ENCODE assay signal across 32 cellular contexts in the genomic region with DNA sequence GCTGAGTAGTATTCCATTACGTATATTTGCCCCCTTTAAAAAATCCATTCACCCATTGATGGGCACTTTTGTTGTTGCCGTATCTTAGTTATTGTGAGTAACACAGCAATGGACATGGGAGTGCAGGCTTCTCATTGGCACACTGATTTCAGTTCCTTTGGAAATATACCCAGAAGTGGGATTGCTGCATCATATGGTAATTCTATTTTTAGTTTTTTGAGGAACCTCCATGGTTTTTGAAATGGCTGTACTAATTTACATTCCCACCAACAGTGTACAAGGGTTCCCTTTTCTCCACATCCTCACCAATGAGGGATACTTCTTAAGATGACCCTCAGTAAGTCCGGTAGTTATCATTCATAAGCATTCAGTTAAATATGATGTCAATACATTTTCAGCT.
"Had no signal": no experiment of that assay in that cellular context is flagged by ENCODE, and none has a peak within 500 bp of the region (broad histone marks: within the 10 kb centered on the region; RNA-seq: fewer than 3 reads in every experiment).

No MANE protein-coding gene starts in this region.

- H3K27me3 ChIP-seq: adrenal gland, body of pancreas, colonic mucosa, dorsolateral prefrontal cortex, esophagus muscularis mucosa, foreskin keratinocyte, gastrocnemius medialis, heart right ventricle had no signal

- H3K4me1 ChIP-seq: colonic mucosa, foreskin keratinocyte had no signal

- H3K27ac Mint-ChIP-seq: activated B cell treated with CpG ODN at 0.5 μM for 24 hours; activated CD8-positive, alpha-beta T cell treated with anti-CD3 and anti-CD28 coated beads for 36 hours; activated naive CD8-positive, alpha-beta T cell; activated naive CD8-positive, alpha-beta T cell treated with anti-CD3 and anti-CD28 coated beads, Interleukin-2, amount 50 U/mL, for 24 hours; activated T-helper 17 cell treated with anti-CD3 and anti-CD28 coated beads, Interleukin-2, amount 50 U/mL, for 72 hours; endodermal cell had no signal

- H3K9me3 ChIP-seq: adrenal gland, body of pancreas, colonic mucosa, esophagus muscularis mucosa, gastrocnemius medialis, heart right ventricle had no signal

- H3K27ac ChIP-seq: adrenal gland, body of pancreas, cardiac muscle cell, colonic mucosa, dorsolateral prefrontal cortex, esophagus muscularis mucosa, foreskin keratinocyte, gastrocnemius medialis, heart right ventricle, WERI-Rb-1 had no signal

- DNase-seq: activated B cell treated with CpG ODN at 0.5 μM for 24 hours; activated CD4-positive, alpha-beta T cell treated with anti-CD3 and anti-CD28 coated beads for 48 hours; activated CD4-positive, alpha-beta T cell treated with anti-CD3 and anti-CD28 coated beads, Interleukin-2, amount 50 U/mL, for 1 hour; activated CD4-positive, alpha-beta T cell treated with anti-CD3 and anti-CD28 coated beads, Interleukin-2, amount 50 U/mL, for 48 hours; activated CD8-positive, alpha-beta memory T cell treated with anti-CD3 and anti-CD28 coated beads for 24 hours; activated CD8-positive, alpha-beta T cell treated with anti-CD3 and anti-CD28 coated beads for 36 hours; activated effector memory CD4-positive, alpha-beta T cell treated with Interleukin-2 at 50 U/mL for 16 hours; activated gamma-delta T cell treated with Interleukin-2 at 50 U/mL for 16 hours; activated naive CD4-positive, alpha-beta T cell treated with anti-CD3 and anti-CD28 coated beads, Interleukin-2, amount 50 U/mL, for 16 hours; activated naive CD4-positive, alpha-beta T cell treated with Interleukin-2 at 50 U/mL for 16 hours; activated naive CD8-positive, alpha-beta T cell treated with anti-CD3 and anti-CD28 coated beads, Interleukin-2, amount 50 U/mL, for 24 hours; activated T-cell treated with anti-CD3 and anti-CD28 coated beads, Interleukin-2, amount 50 U/mL, for 4 hours; adrenal gland; amygdala; aorta; body of pancreas; central memory CD4-positive, alpha-beta T cell; cerebellar nuclear complex; colonic mucosa; dorsolateral prefrontal cortex; effector memory CD4-positive, alpha-beta T cell; endodermal cell; foreskin keratinocyte; gastrocnemius medialis; heart right ventricle; T-helper 2 cell; WERI-Rb-1 had no signal

- H3K27me3 Mint-ChIP-seq: activated B cell treated with CpG ODN at 0.5 μM for 24 hours; activated CD8-positive, alpha-beta T cell treated with anti-CD3 and anti-CD28 coated beads for 36 hours; activated naive CD8-positive, alpha-beta T cell; activated naive CD8-positive, alpha-beta T cell treated with anti-CD3 and anti-CD28 coated beads, Interleukin-2, amount 50 U/mL, for 24 hours; activated T-helper 17 cell treated with anti-CD3 and anti-CD28 coated beads, Interleukin-2, amount 50 U/mL, for 72 hours had no signal

- H3K36me3 ChIP-seq: adrenal gland, cardiac muscle cell, colonic mucosa, esophagus muscularis mucosa, gastrocnemius medialis, heart right ventricle, WERI-Rb-1 had no signal

- H3K4me3 Mint-ChIP-seq: activated B cell treated with CpG ODN at 0.5 μM for 24 hours; activated CD8-positive, alpha-beta T cell treated with anti-CD3 and anti-CD28 coated beads for 36 hours; activated naive CD8-positive, alpha-beta T cell; activated naive CD8-positive, alpha-beta T cell treated with anti-CD3 and anti-CD28 coated beads, Interleukin-2, amount 50 U/mL, for 24 hours; activated T-cell treated with anti-CD3 and anti-CD28 coated beads, Interleukin-2, amount 50 U/mL, for 4 hours; activated T-helper 17 cell treated with anti-CD3 and anti-CD28 coated beads, Interleukin-2, amount 50 U/mL, for 72 hours; endodermal cell had no signal

- H3K9me3 Mint-ChIP-seq: activated B cell treated with CpG ODN at 0.5 μM for 24 hours; activated CD8-positive, alpha-beta T cell treated with anti-CD3 and anti-CD28 coated beads for 36 hours; activated naive CD8-positive, alpha-beta T cell treated with anti-CD3 and anti-CD28 coated beads, Interleukin-2, amount 50 U/mL, for 24 hours; activated T-cell treated with anti-CD3 and anti-CD28 coated beads, Interleukin-2, amount 50 U/mL, for 4 hours; activated T-helper 17 cell treated with anti-CD3 and anti-CD28 coated beads, Interleukin-2, amount 50 U/mL, for 72 hours; endodermal cell had no signal

- H3K36me3 Mint-ChIP-seq: activated naive CD8-positive, alpha-beta T cell had no signal

- ATAC-seq: activated CD4-positive, CD25-positive, alpha-beta regulatory T cell treated with anti-CD3 and anti-CD28 coated beads, Interleukin-2, amount 50 U/mL, for 24 hours; activated CD8-positive, alpha-beta T cell treated with anti-CD3 and anti-CD28 coated beads for 36 hours; activated naive CD8-positive, alpha-beta T cell treated with anti-CD3 and anti-CD28 coated beads, Interleukin-2, amount 50 U/mL, for 24 hours; activated T-cell treated with anti-CD3 and anti-CD28 coated beads, Interleukin-2, amount 50 U/mL, for 4 hours; activated T-helper 17 cell treated with anti-CD3 and anti-CD28 coated beads, Interleukin-2, amount 50 U/mL, for 72 hours; body of pancreas; foreskin keratinocyte; gastrocnemius medialis had no signal

- H3K4me3 ChIP-seq: adrenal gland, body of pancreas, cardiac muscle cell, colonic mucosa, dorsolateral prefrontal cortex, esophagus muscularis mucosa, gastrocnemius medialis, heart right ventricle had no signal

- H3K4me1 Mint-ChIP-seq: activated T-helper 17 cell treated with anti-CD3 and anti-CD28 coated beads, Interleukin-2, amount 50 U/mL, for 72 hours had no signal
